7 cellular contexts compared by ENCODE assay signal in genomic region chr4:109572154-109572553, GRCh38.
"Had no signal": no experiment of that assay in that cellular context is flagged by ENCODE, and none has a peak within 500 bp of the region (broad histone marks: within the 10 kb centered on the region; RNA-seq: fewer than 3 reads in every experiment).

No MANE protein-coding gene starts in this region.

- ATAC-seq: GM12878 had no signal

- FAIRE-seq: GM12878, GM12891, GM12892, GM18507, GM19239 had no signal

- H3K4me3 ChIP-seq: GM12878 had no signal

- DNase-seq: GDM1, GF-D8 had no signal
